In genomic region chr20:56524444-56524843, GRCh38 we compare ENCODE assay signal across 3 cellular contexts. TPM values are rescaled to one million over a fixed set of nuclear protein-coding genes. Genes with fewer than 3 reads are reported as not detected.
"Had no signal": no experiment of that assay in that cellular context is flagged by ENCODE, and none has a peak within 500 bp of the region (broad histone marks: within the 10 kb centered on the region; RNA-seq: fewer than 3 reads in every experiment).

Gene FAM209A, plus strand, starts transcription at chr20:56524744. Its CDS starts 65 bp downstream, at chr20:56524809.

RNA-seq across cellular contexts. Expression of gene FAM209A, which starts in this region (rescaled TPM):
- total RNA-seq: ascending aorta, bronchial epithelial cell, cardiac muscle cell had no signal
